In genomic region chr4:173264960-173265281, GRCh38 we compare ENCODE assay signal across 8 cellular contexts.
DNase-seq lines count a peak whose midpoint lies in the region; ATAC-seq and TF ChIP-seq lines count a peak whose summit lies in the region.
"Had no signal": no experiment of that assay in that cellular context is flagged by ENCODE, and none has a peak within 500 bp of the region (broad histone marks: within the 10 kb centered on the region; RNA-seq: fewer than 3 reads in every experiment).

No MANE protein-coding gene starts in this region.

- H3K9ac ChIP-seq in BLaER1 (peak overlapping the region; percentile 27; the same call in 1 of the 2 replicates), OCI-LY1 (ENCODE audit: low read length) (no peak overlapping the region), endodermal cell (ENCODE audit: extremely low read depth, low read length, poor library complexity, severe bottlenecking) (no peak overlapping the region)

- H3K4me2 ChIP-seq in BLaER1: peak overlapping the region; percentile 82
- peak overlapping the region; percentile 48; the same call in 1 of the 2 replicates for H3K4me2 ChIP-seq in OCI-LY1 (ENCODE audit: low read length)

- 43% methylated on average over 3 of the region's 3 CpGs for WGBS in right cardiac atrium
- WGBS in endodermal cell (ENCODE audit: insufficient coverage in 1 of 2, insufficient read length in 1 of 2), 2 experiments: 97 to 100% methylated on average over 3 of the region's 3 CpGs

- H3K9me3 Mint-ChIP-seq in endodermal cell: no peaks in the 10 kb centered on the region
- H3K9me3 Mint-ChIP-seq: stimulated activated naive CD8-positive, alpha-beta T cell treated with anti-CD3 and anti-CD28 coated beads, Interleukin-15, Interleukin-2, amounts not matched to agents 100 ng/mL and 50 ng/mL, for 24 hours had no signal

- no peak overlapping the region for H2AFZ ChIP-seq in OCI-LY1 (ENCODE audit: low read length)

- H3K4me3 ChIP-seq in BLaER1 (peak overlapping the region; percentile 46; the same call in 1 of the 2 replicates), OCI-LY1 (ENCODE audit: low read depth, low read length, poor library complexity, severe bottlenecking) (no peak overlapping the region), right cardiac atrium (ENCODE audit: low read length) (no peak overlapping the region), endodermal cell (ENCODE audit: low read length) (no peak overlapping the region)

- H3K4me1 ChIP-seq in BLaER1: peaks cover 78% of the 10 kb centered on the region
- peaks cover 36% of the 10 kb centered on the region for H3K4me1 ChIP-seq in OCI-LY1 (ENCODE audit: insufficient read depth, low read length, severe bottlenecking)
- peaks cover 6% of the 10 kb centered on the region for H3K4me1 ChIP-seq in right cardiac atrium (ENCODE audit: control insufficient read depth, insufficient read depth, low read length)
- H3K4me1 ChIP-seq in endodermal cell (ENCODE audit: control insufficient read depth, insufficient read depth, low read length): no peaks in the 10 kb centered on the region

- no peaks in the 10 kb centered on the region for H3F3A ChIP-seq in OCI-LY1 (ENCODE audit: insufficient read depth, low read length)

- peaks cover 5% of the 10 kb centered on the region for H3K36me3 Mint-ChIP-seq in endodermal cell (ENCODE audit: low read depth)

- peaks cover 17% of the 10 kb centered on the region for H3K79me2 ChIP-seq in OCI-LY1 (ENCODE audit: insufficient read depth, low read length)

- H4K20me1 ChIP-seq in BLaER1: peaks cover 90% of the 10 kb centered on the region
- H4K20me1 ChIP-seq in OCI-LY1 (ENCODE audit: insufficient read depth, low read length): no peaks in the 10 kb centered on the region

- intact Hi-C loops in right cardiac atrium (cut with DNase I): no loop called here

- H3K9me2 ChIP-seq in OCI-LY1 (ENCODE audit: low read depth, low read length): no peaks in the 10 kb centered on the region

- H3K4me3 Mint-ChIP-seq in endodermal cell: no peak overlapping the region
- H3K4me3 Mint-ChIP-seq: stimulated activated naive CD8-positive, alpha-beta T cell treated with anti-CD3 and anti-CD28 coated beads, Interleukin-15, Interleukin-2, amounts not matched to agents 100 ng/mL and 50 ng/mL, for 24 hours had no signal

- H3K27ac ChIP-seq in BLaER1 (peak overlapping the region; percentile 86), OCI-LY1 (ENCODE audit: low read depth, low read length, poor library complexity, severe bottlenecking) (peak overlapping the region; percentile 82), right cardiac atrium (ENCODE audit: low read length) (no peak overlapping the region), endodermal cell (ENCODE audit: low read depth, low read length) (no peak overlapping the region)

- TF ChIP-seq CTCF in OCI-LY1 (IDR thresholded peaks at IDR 0.05; ENCODE audit: low read length) (no peak), endodermal cell (conservative IDR thresholded peaks at IDR 0.05) (no peak)

- H3K36me3 ChIP-seq in BLaER1: peaks cover 24% of the 10 kb centered on the region
- H3K36me3 ChIP-seq in OCI-LY1 (ENCODE audit: insufficient read depth, low read length): peaks cover 5% of the 10 kb centered on the region; the same call in 1 of the 2 replicates
- H3K36me3 ChIP-seq in endodermal cell (ENCODE audit: control insufficient read depth, insufficient read depth, low read length): no peaks in the 10 kb centered on the region

- DNase-seq in right cardiac atrium: no peak
- no peak for DNase-seq in AG08395 (ENCODE audit: low spot score)
- no peak for DNase-seq in RKO (ENCODE audit: low spot score)
- no peak for DNase-seq in endodermal cell

- H3K27me3 Mint-ChIP-seq in endodermal cell (ENCODE audit: insufficient read depth): no peaks in the 10 kb centered on the region
- H3K27me3 Mint-ChIP-seq: stimulated activated naive CD8-positive, alpha-beta T cell treated with anti-CD3 and anti-CD28 coated beads, Interleukin-15, Interleukin-2, amounts not matched to agents 100 ng/mL and 50 ng/mL, for 24 hours had no signal

- H3K27me3 ChIP-seq in BLaER1: no peaks in the 10 kb centered on the region
- no peaks in the 10 kb centered on the region for H3K27me3 ChIP-seq in OCI-LY1 (ENCODE audit: insufficient read depth, low read length)
- H3K27me3 ChIP-seq in right cardiac atrium (ENCODE audit: control insufficient read depth, insufficient read depth): no peaks in the 10 kb centered on the region
- H3K27me3 ChIP-seq in endodermal cell (ENCODE audit: control insufficient read depth, insufficient read depth, low read length, poor library complexity, severe bottlenecking): no peaks in the 10 kb centered on the region

- no peak overlapping the region for H3K27ac Mint-ChIP-seq in endodermal cell

- H3K9me3 ChIP-seq in BLaER1: no peaks in the 10 kb centered on the region
- H3K9me3 ChIP-seq in OCI-LY1 (ENCODE audit: low read length): no peaks in the 10 kb centered on the region
- H3K9me3 ChIP-seq in right cardiac atrium (ENCODE audit: control insufficient read depth, low read length): no peaks in the 10 kb centered on the region
- no peaks in the 10 kb centered on the region for H3K9me3 ChIP-seq in endodermal cell (ENCODE audit: control insufficient read depth, low read length)

- ATAC-seq in GM18511 (IDR thresholded peaks at IDR 0.05; ENCODE audit: unreplicated experiment): peak; percentile 44
- ATAC-seq in right cardiac atrium: peak; percentile 71 to 85

- no peaks in the 10 kb centered on the region for H3K4me1 Mint-ChIP-seq in endodermal cell

Comparison
In these comparisons a context has a peak if more than half of its experiments do, and no peak if none do; other contexts are left out.
1. H3K27ac ChIP-seq: peak in BLaER1 (single experiment) and OCI-LY1 (single experiment); none in right cardiac atrium (single experiment) and endodermal cell (single experiment).